9 cellular contexts compared by ENCODE assay signal in the genomic region with DNA sequence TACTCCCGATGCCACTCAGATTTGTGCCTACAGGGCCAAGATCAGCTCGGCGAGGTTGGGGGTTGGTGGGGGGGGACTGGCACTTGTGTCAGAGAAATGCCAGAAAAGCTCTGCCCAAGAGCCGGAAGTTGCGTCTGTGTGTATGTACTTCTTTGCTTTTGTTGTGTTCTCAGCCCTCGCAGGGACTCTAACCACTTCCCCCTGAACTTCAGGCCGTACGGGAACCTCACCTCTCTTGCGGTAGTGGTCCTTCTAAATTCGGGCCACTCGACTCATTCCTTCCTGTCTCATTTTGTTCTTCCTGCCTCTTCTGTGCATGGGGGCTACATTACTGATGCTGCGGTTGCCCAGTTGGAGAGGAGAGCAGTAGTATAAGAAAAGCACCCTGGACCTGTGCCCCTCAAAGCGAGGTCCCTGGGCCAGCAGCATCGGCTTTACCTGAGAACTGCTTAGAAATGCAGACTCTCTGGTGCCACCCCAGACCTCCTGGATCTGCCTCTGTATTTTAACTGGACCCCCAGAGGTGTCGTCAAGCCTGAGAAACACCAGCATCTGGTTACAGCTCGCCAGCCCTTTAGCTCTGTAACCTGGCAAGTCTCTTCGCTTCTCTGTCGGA.
DNase-seq lines count a peak whose midpoint lies in the region; ATAC-seq and FAIRE-seq lines count a peak whose summit lies in the region.
"Had no signal": no experiment of that assay in that cellular context is flagged by ENCODE, and none has a peak within 500 bp of the region (broad histone marks: within the 10 kb centered on the region; RNA-seq: fewer than 3 reads in every experiment).

No MANE protein-coding gene starts in this region.

- DNase-seq in SIG-M5 treated with dmso at 0.1 percent for 504 hours (lab: John Stamatoyannopoulos, UW; ENCODE audit: unreplicated experiment) (peak; percentile 15), SIG-M5 (lab: John Stamatoyannopoulos, UW) (no peak), urothelium cell line (ENCODE audit: low spot score) (no peak), hepatic stellate cell (ENCODE audit: low spot score) (no peak)
- peak; percentile 35 for DNase-seq in activated T-helper 1 cell treated with anti-CD3 and anti-CD28 coated beads, Interleukin-12 subunit alpha, Interleukin-12 subunit beta, Interleukin-2, Interleukin-4 antibody, amounts not matched to agents 30 ng/mL and 10 ng/mL and 1 ng/mL, durations not matched to agents 14 hours and 24 hours and 36 hours (ENCODE audit: low spot score)
- DNase-seq in stimulated activated CD4-positive, alpha-beta T cell treated with anti-CD3 and anti-CD28 coated beads, Interleukin-4, amount 100 ng/mL, for 1 hour: peak; percentile 13

- peaks cover 28% of the 10 kb centered on the region for H3K4me1 Mint-ChIP-seq in activated T-helper 1 cell treated with anti-CD3 and anti-CD28 coated beads, Interleukin-12 subunit alpha, Interleukin-12 subunit beta, Interleukin-2, Interleukin-4 antibody, amounts not matched to agents 30 ng/mL and 10 ng/mL and 1 ng/mL, durations not matched to agents 14 hours and 24 hours and 36 hours (ENCODE audit: low read depth)

- peaks cover 4% of the 10 kb centered on the region for H3K9me3 Mint-ChIP-seq in activated T-helper 1 cell treated with anti-CD3 and anti-CD28 coated beads, Interleukin-12 subunit alpha, Interleukin-12 subunit beta, Interleukin-2, Interleukin-4 antibody, amounts not matched to agents 30 ng/mL and 10 ng/mL and 1 ng/mL, durations not matched to agents 14 hours and 24 hours and 36 hours

- ATAC-seq in HG03097 (IDR thresholded peaks at IDR 0.05; ENCODE audit: low FRiP score, unreplicated experiment): no peak
- ATAC-seq: A549 had no signal

- H3K36me3 Mint-ChIP-seq in activated T-helper 1 cell treated with anti-CD3 and anti-CD28 coated beads, Interleukin-12 subunit alpha, Interleukin-12 subunit beta, Interleukin-2, Interleukin-4 antibody, amounts not matched to agents 30 ng/mL and 10 ng/mL and 1 ng/mL, durations not matched to agents 14 hours and 24 hours and 36 hours (ENCODE audit: low read depth): peaks cover 8% of the 10 kb centered on the region

- H3K9me3 ChIP-seq in KOPT-K1 (ENCODE audit: insufficient read depth, low read length, poor library complexity, severe bottlenecking): no peaks in the 10 kb centered on the region
- H3K9me3 ChIP-seq: A549 had no signal

- peak overlapping the region; percentile 8 for H3K4me3 Mint-ChIP-seq in activated T-helper 1 cell treated with anti-CD3 and anti-CD28 coated beads, Interleukin-12 subunit alpha, Interleukin-12 subunit beta, Interleukin-2, Interleukin-4 antibody, amounts not matched to agents 30 ng/mL and 10 ng/mL and 1 ng/mL, durations not matched to agents 14 hours and 24 hours and 36 hours

- no peak for FAIRE-seq in urothelium cell line (lab: Jason Lieb, UNC)

- H3K27me3 Mint-ChIP-seq in activated T-helper 1 cell treated with anti-CD3 and anti-CD28 coated beads, Interleukin-12 subunit alpha, Interleukin-12 subunit beta, Interleukin-2, Interleukin-4 antibody, amounts not matched to agents 30 ng/mL and 10 ng/mL and 1 ng/mL, durations not matched to agents 14 hours and 24 hours and 36 hours (ENCODE audit: insufficient read depth): no peaks in the 10 kb centered on the region

- intact Hi-C loops in activated T-helper 1 cell treated with anti-CD3 and anti-CD28 coated beads, Interleukin-12 subunit alpha, Interleukin-12 subunit beta, Interleukin-2, Interleukin-4 antibody, amounts not matched to agents 30 ng/mL and 10 ng/mL and 1 ng/mL, durations not matched to agents 14 hours and 24 hours and 36 hours (cut with micrococcal nuclease): loop anchor here (2.0 kb wide), 1 partner anchor 30 kb away; no protein-coding TSS in a partner anchor

- H3K27ac ChIP-seq in KOPT-K1 (ENCODE audit: low read depth, low read length, poor library complexity, severe bottlenecking): peak overlapping the region; percentile 64
- H3K27ac ChIP-seq: A549 had no signal

- peak overlapping the region; percentile 89 for H3K27ac Mint-ChIP-seq in activated T-helper 1 cell treated with anti-CD3 and anti-CD28 coated beads, Interleukin-12 subunit alpha, Interleukin-12 subunit beta, Interleukin-2, Interleukin-4 antibody, amounts not matched to agents 30 ng/mL and 10 ng/mL and 1 ng/mL, durations not matched to agents 14 hours and 24 hours and 36 hours

- no peaks in the 10 kb centered on the region for H3K36me3 ChIP-seq in KOPT-K1 (ENCODE audit: insufficient read depth, low read length)

Comparison
In these comparisons a context has a peak if more than half of its experiments do, and no peak if none do; other contexts are left out.
1. DNase-seq: peak in SIG-M5 treated with dmso at 0.1 percent for 504 hours (single experiment), activated T-helper 1 cell treated with anti-CD3 and anti-CD28 coated beads, Interleukin-12 subunit alpha, Interleukin-12 subunit beta, Interleukin-2, Interleukin-4 antibody, amounts not matched to agents 30 ng/mL and 10 ng/mL and 1 ng/mL, durations not matched to agents 14 hours and 24 hours and 36 hours (single experiment) and stimulated activated CD4-positive, alpha-beta T cell treated with anti-CD3 and anti-CD28 coated beads, Interleukin-4, amount 100 ng/mL, for 1 hour (single experiment); none in SIG-M5 (single experiment), urothelium cell line (single experiment) and hepatic stellate cell (single experiment).